ENCODE assay signal across 15 cellular contexts in genomic region chr7:3338161-3338560, GRCh38.
"Had no signal": no experiment of that assay in that cellular context is flagged by ENCODE, and none has a peak within 500 bp of the region (broad histone marks: within the 10 kb centered on the region; RNA-seq: fewer than 3 reads in every experiment).

No MANE protein-coding gene starts in this region.

- H3K4me1 Mint-ChIP-seq: activated T-helper 17 cell treated with anti-CD3 and anti-CD28 coated beads, Interleukin-2, amount 50 U/mL, for 72 hours; nephron had no signal

- H3K4me3 Mint-ChIP-seq: activated T-helper 17 cell treated with anti-CD3 and anti-CD28 coated beads, Interleukin-2, amount 50 U/mL, for 72 hours; endodermal cell; nephron; stimulated activated naive CD8-positive, alpha-beta T cell treated with anti-CD3 and anti-CD28 coated beads, Interleukin-15, Interleukin-2, amounts not matched to agents 100 ng/mL and 50 ng/mL, for 24 hours had no signal

- H3K9me3 Mint-ChIP-seq: activated T-helper 17 cell treated with anti-CD3 and anti-CD28 coated beads, Interleukin-2, amount 50 U/mL, for 72 hours; endodermal cell; stimulated activated naive CD8-positive, alpha-beta T cell treated with anti-CD3 and anti-CD28 coated beads, Interleukin-15, Interleukin-2, amounts not matched to agents 100 ng/mL and 50 ng/mL, for 24 hours had no signal

- H3K27ac Mint-ChIP-seq: activated T-helper 17 cell treated with anti-CD3 and anti-CD28 coated beads, Interleukin-2, amount 50 U/mL, for 72 hours; endodermal cell; nephron; stimulated activated naive CD8-positive, alpha-beta T cell treated with anti-CD3 and anti-CD28 coated beads, Interleukin-15, Interleukin-2, amounts not matched to agents 100 ng/mL and 50 ng/mL, for 24 hours had no signal

- H3K4me3 ChIP-seq: right atrium auricular region, skin epidermis, suprapubic skin had no signal

- DNase-seq: activated CD4-positive, CD25-positive, alpha-beta regulatory T cell treated with anti-CD3 and anti-CD28 coated beads, Interleukin-2, amount 50 U/mL, for 72 hours; activated naive CD4-positive, alpha-beta T cell treated with Interleukin-2 at 50 U/mL for 16 hours; activated T-cell treated with anti-CD3 and anti-CD28 coated beads for 4 hours; anterior cingulate cortex; endodermal cell; kidney glomerular epithelial cell; nucleus accumbens; stimulated activated CD4-positive, alpha-beta T cell treated with anti-CD3 and anti-CD28 coated beads, Interleukin-4, amount 100 ng/mL, for 24 hours; T-helper 9 cell had no signal
